ENCODE assay signal across 14 cellular contexts in the genomic region with DNA sequence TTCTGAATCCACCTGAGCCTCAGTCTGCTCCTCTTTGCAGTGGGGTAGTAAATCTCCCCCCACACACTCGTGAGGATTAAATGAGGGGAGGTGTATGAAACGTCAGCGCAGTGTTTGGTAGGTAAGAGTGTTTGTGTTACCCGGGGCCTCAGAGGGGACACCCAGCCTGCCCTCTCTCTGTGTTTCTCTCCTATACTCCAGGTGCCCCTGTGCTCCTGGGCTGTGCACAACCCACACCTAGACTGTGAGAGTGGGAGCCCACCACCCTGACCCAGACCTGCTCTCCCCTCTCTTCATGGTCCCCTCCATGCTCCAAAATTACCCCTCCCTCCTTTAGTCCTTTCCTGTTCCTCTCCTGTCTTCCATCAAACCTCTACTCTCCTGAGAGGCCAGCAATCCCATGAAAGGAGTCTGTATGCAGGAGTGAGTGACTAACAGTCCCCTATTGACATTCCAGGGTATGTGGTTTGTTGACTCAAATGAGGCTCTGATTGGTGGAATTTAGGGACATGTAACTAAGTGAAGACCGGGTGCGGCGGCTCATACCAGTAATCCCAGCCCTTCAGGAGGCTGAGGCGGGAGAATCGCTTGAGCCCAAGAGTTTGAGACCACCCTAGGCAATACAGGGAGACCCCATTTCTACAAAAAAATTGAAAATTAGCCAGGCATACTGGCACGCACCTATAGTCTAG. TPM values are rescaled to one million over a fixed set of nuclear protein-coding genes. Genes with fewer than 3 reads are reported as not detected.
DNase-seq lines count a peak whose midpoint lies in the region; ATAC-seq and TF ChIP-seq lines count a peak whose summit lies in the region.
"Had no signal": no experiment of that assay in that cellular context is flagged by ENCODE, and none has a peak within 500 bp of the region (broad histone marks: within the 10 kb centered on the region; RNA-seq: fewer than 3 reads in every experiment).

No MANE protein-coding gene starts in this region.

- no peak overlapping the region for H2AFZ ChIP-seq in OCI-LY7 (ENCODE audit: low read length)

- POLR2A ChIA-PET in CD4-positive, alpha-beta memory T cell (lab: Charles Lee; ENCODE audit: partially characterized antibody) = no interaction called here
- POLR2A ChIA-PET in OCI-LY7 (lab: Charles Lee) = no interaction called here

- no peak overlapping the region for H3K4me3 ChIP-seq in CD4-positive, CD25-positive, alpha-beta regulatory T cell (ENCODE audit: low read depth, low read length)
- H3K4me3 ChIP-seq in endodermal cell (ENCODE audit: low read length) (no peak overlapping the region), OCI-LY7 (ENCODE audit: low read depth, low read length, poor library complexity, severe bottlenecking) (no peak overlapping the region)
- H3K4me3 ChIP-seq in CD4-positive, alpha-beta memory T cell (ENCODE audit: low read length in 2 of 2) = no peak overlapping the region
- H3K4me3 ChIP-seq: BLaER1 treated with 17β-estradiol and CSF1 and Interleukin-3, amounts not matched to agents 10 nM and 100 nM had no signal

- H3K27me3 Mint-ChIP-seq in CD4-positive, CD25-positive, alpha-beta regulatory T cell = peaks cover 4% of the 10 kb centered on the region
- H3K27me3 Mint-ChIP-seq in endodermal cell (ENCODE audit: insufficient read depth) (no peaks in the 10 kb centered on the region), mesothelial cell of epicardium (ENCODE audit: low read depth) (no peaks in the 10 kb centered on the region)
- H3K27me3 Mint-ChIP-seq in CD4-positive, alpha-beta memory T cell = peaks cover 5 to 12% of the 10 kb centered on the region in 2 donors
- H3K27me3 Mint-ChIP-seq: natural killer cell treated with Interleukin-12 subunit alpha and Interleukin-12 subunit beta and Interleukin-15 and Interleukin-18, amount 100 ng/mL, for 72 hours had no signal

- H3K27ac Mint-ChIP-seq in CD4-positive, CD25-positive, alpha-beta regulatory T cell = peak overlapping the region; percentile 8 to 50 (median 29)
- H3K27ac Mint-ChIP-seq in endodermal cell = peak overlapping the region; percentile 69
- H3K27ac Mint-ChIP-seq in mesothelial cell of epicardium = peak overlapping the region; percentile 36
- no peak overlapping the region for H3K27ac Mint-ChIP-seq in CD4-positive, alpha-beta memory T cell
- H3K27ac Mint-ChIP-seq: natural killer cell treated with Interleukin-12 subunit alpha and Interleukin-12 subunit beta and Interleukin-15 and Interleukin-18, amount 100 ng/mL, for 72 hours had no signal

- BruUV-seq in OCI-LY7 (replicated peaks; lab: Mats Ljungman, UMichigan) = no TSS peak

- H3K36me3 ChIP-seq in CD4-positive, CD25-positive, alpha-beta regulatory T cell (ENCODE audit: control insufficient read depth, insufficient read depth, low read length) = no peaks in the 10 kb centered on the region
- H3K36me3 ChIP-seq in endodermal cell (ENCODE audit: control insufficient read depth, insufficient read depth, low read length) (no peaks in the 10 kb centered on the region), OCI-LY7 (ENCODE audit: insufficient read depth, low read length) (no peaks in the 10 kb centered on the region)
- H3K36me3 ChIP-seq in CD4-positive, alpha-beta memory T cell (ENCODE audit: insufficient read depth, low read length) = no peaks in the 10 kb centered on the region
- H3K36me3 ChIP-seq: BLaER1 treated with 17β-estradiol and CSF1 and Interleukin-3, amounts not matched to agents 10 nM and 100 nM had no signal

- ATAC-seq in CD4-positive, CD25-positive, alpha-beta regulatory T cell (ENCODE audit: low read depth in 2 of 2) = no peak
- no peak for ATAC-seq in HG02870 (IDR thresholded peaks at IDR 0.05; ENCODE audit: unreplicated experiment)
- ATAC-seq: natural killer cell treated with Interleukin-12 subunit alpha and Interleukin-12 subunit beta and Interleukin-15 and Interleukin-18, amount 100 ng/mL, for 72 hours had no signal

- no peaks in the 10 kb centered on the region for H3K27me3 ChIP-seq in CD4-positive, CD25-positive, alpha-beta regulatory T cell (ENCODE audit: control insufficient read depth, insufficient read depth, low read length)
- no peaks in the 10 kb centered on the region for H3K27me3 ChIP-seq in endodermal cell (ENCODE audit: control insufficient read depth, insufficient read depth, low read length, poor library complexity, severe bottlenecking)
- no peaks in the 10 kb centered on the region for H3K27me3 ChIP-seq in CD4-positive, alpha-beta memory T cell (ENCODE audit: insufficient read depth, low read length)
- H3K27me3 ChIP-seq: BLaER1 treated with 17β-estradiol and CSF1 and Interleukin-3, amounts not matched to agents 10 nM and 100 nM had no signal

- no peaks in the 10 kb centered on the region for H3K79me2 ChIP-seq in OCI-LY7 (ENCODE audit: insufficient read depth, low read depth, low read length)

- no peak overlapping the region for H3K9ac ChIP-seq in endodermal cell (ENCODE audit: extremely low read depth, low read length, poor library complexity, severe bottlenecking)
- H3K9ac ChIP-seq: BLaER1 treated with 17β-estradiol and CSF1 and Interleukin-3, amounts not matched to agents 10 nM and 100 nM had no signal

- CTCF ChIA-PET in CD4-positive, alpha-beta memory T cell (lab: Charles Lee; ENCODE audit: partially characterized antibody) = no interaction called here
- CTCF ChIA-PET in OCI-LY7 (lab: Charles Lee; ENCODE audit: unreplicated experiment) = no interaction called here

- H3K4me3 Mint-ChIP-seq in CD4-positive, CD25-positive, alpha-beta regulatory T cell = peak overlapping the region in 1 of 4 donors; percentile 32
- H3K4me3 Mint-ChIP-seq in endodermal cell (no peak overlapping the region), mesothelial cell of epicardium (no peak overlapping the region)
- H3K4me3 Mint-ChIP-seq in CD4-positive, alpha-beta memory T cell = no peak overlapping the region
- H3K4me3 Mint-ChIP-seq: natural killer cell treated with Interleukin-12 subunit alpha and Interleukin-12 subunit beta and Interleukin-15 and Interleukin-18, amount 100 ng/mL, for 72 hours had no signal

- H3K36me3 Mint-ChIP-seq in CD4-positive, CD25-positive, alpha-beta regulatory T cell = no peaks in the 10 kb centered on the region
- H3K36me3 Mint-ChIP-seq in endodermal cell (ENCODE audit: low read depth) = no peaks in the 10 kb centered on the region
- no peaks in the 10 kb centered on the region for H3K36me3 Mint-ChIP-seq in mesothelial cell of epicardium
- H3K36me3 Mint-ChIP-seq in CD4-positive, alpha-beta memory T cell = no peaks in the 10 kb centered on the region
- H3K36me3 Mint-ChIP-seq: natural killer cell treated with Interleukin-12 subunit alpha and Interleukin-12 subunit beta and Interleukin-15 and Interleukin-18, amount 100 ng/mL, for 72 hours had no signal

- DNase-seq in CD4-positive, CD25-positive, alpha-beta regulatory T cell = no peak
- DNase-seq in HuH-7.5 (ENCODE audit: low spot score) (peak; percentile 62), endodermal cell (peak; percentile 72), mesothelial cell of epicardium (ENCODE audit: low spot score in 2 of 2, unreplicated experiment in 2 of 2) (no peak), hypothalamus (lab: John Stamatoyannopoulos, UW) (no peak), OCI-LY7 (ENCODE audit: low spot score) (no peak)
- DNase-seq in CD4-positive, alpha-beta memory T cell = no peak
- DNase-seq: activated T-cell treated with anti-CD3 and anti-CD28 coated beads, Interleukin-2, amount 50 U/mL, for 1 hour; NCI-H446; Right ventricle myocardium superior had no signal

- peaks cover 0 to 5% (median 0%) of the 10 kb centered on the region in 4 donors for H3K4me1 Mint-ChIP-seq in CD4-positive, CD25-positive, alpha-beta regulatory T cell
- H3K4me1 Mint-ChIP-seq in endodermal cell = peaks cover 8% of the 10 kb centered on the region
- H3K4me1 Mint-ChIP-seq in mesothelial cell of epicardium = peaks cover 40% of the 10 kb centered on the region
- H3K4me1 Mint-ChIP-seq in CD4-positive, alpha-beta memory T cell = no peaks in the 10 kb centered on the region

- H3K9me3 ChIP-seq in CD4-positive, CD25-positive, alpha-beta regulatory T cell (ENCODE audit: control insufficient read depth in 2 of 2, low read length in 2 of 2) = no peaks in the 10 kb centered on the region
- no peaks in the 10 kb centered on the region for H3K9me3 ChIP-seq in endodermal cell (ENCODE audit: control insufficient read depth, low read length)
- H3K9me3 ChIP-seq in CD4-positive, alpha-beta memory T cell (ENCODE audit: control insufficient read depth in 1 of 2, low read length in 2 of 2) = no peaks in the 10 kb centered on the region
- H3K9me3 ChIP-seq in OCI-LY7 (ENCODE audit: low read length) = no peaks in the 10 kb centered on the region

- H4K20me1 ChIP-seq in OCI-LY7 (ENCODE audit: insufficient read depth, low read length) = no peaks in the 10 kb centered on the region
- H4K20me1 ChIP-seq: BLaER1 treated with 17β-estradiol and CSF1 and Interleukin-3, amounts not matched to agents 10 nM and 100 nM had no signal

- H3K27ac ChIP-seq in CD4-positive, CD25-positive, alpha-beta regulatory T cell (ENCODE audit: insufficient read depth, low read length, poor library complexity, severe bottlenecking) = no peak overlapping the region
- no peak overlapping the region for H3K27ac ChIP-seq in endodermal cell (ENCODE audit: low read depth, low read length)
- H3K27ac ChIP-seq in CD4-positive, alpha-beta memory T cell (ENCODE audit: low read depth, low read length) = no peak overlapping the region
- H3K27ac ChIP-seq in OCI-LY7 (ENCODE audit: low read depth, low read length, poor library complexity, severe bottlenecking) = no peak overlapping the region
- H3K27ac ChIP-seq: BLaER1 treated with 17β-estradiol and CSF1 and Interleukin-3, amounts not matched to agents 10 nM and 100 nM had no signal

- no peak overlapping the region for H3K4me2 ChIP-seq in OCI-LY7 (ENCODE audit: low read length)
- H3K4me2 ChIP-seq: BLaER1 treated with 17β-estradiol and CSF1 and Interleukin-3, amounts not matched to agents 10 nM and 100 nM had no signal

- 69 to 83% methylated on average over 4 to 7 of the region's 10 CpGs for WGBS in endodermal cell (ENCODE audit: insufficient coverage in 1 of 2, insufficient read length in 1 of 2), 2 experiments

- intact Hi-C loops in CD4-positive, alpha-beta memory T cell (cut with micrococcal nuclease) = no loop called here
- intact Hi-C loops in OCI-LY7 (cut with micrococcal nuclease; ENCODE audit: unreplicated experiment) = no loop called here

- H3K9me2 ChIP-seq in OCI-LY7 (ENCODE audit: insufficient read depth, low read length) = no peaks in the 10 kb centered on the region

- TF ChIP-seq CTCF in endodermal cell (conservative IDR thresholded peaks at IDR 0.05) (no peak), mesothelial cell of epicardium (IDR thresholded peaks at IDR 0.05; ENCODE audit: unreplicated experiment) (no peak), OCI-LY7 (conservative IDR thresholded peaks at IDR 0.05; ENCODE audit: low read length) (no peak)

- no peaks in the 10 kb centered on the region for H3K9me3 Mint-ChIP-seq in CD4-positive, CD25-positive, alpha-beta regulatory T cell
- H3K9me3 Mint-ChIP-seq in endodermal cell (no peaks in the 10 kb centered on the region), mesothelial cell of epicardium (peaks cover 4% of the 10 kb centered on the region)
- H3K9me3 Mint-ChIP-seq in CD4-positive, alpha-beta memory T cell = no peaks in the 10 kb centered on the region
- H3K9me3 Mint-ChIP-seq: natural killer cell treated with Interleukin-12 subunit alpha and Interleukin-12 subunit beta and Interleukin-15 and Interleukin-18, amount 100 ng/mL, for 72 hours had no signal

- H3K4me1 ChIP-seq in CD4-positive, CD25-positive, alpha-beta regulatory T cell (ENCODE audit: control insufficient read depth, insufficient read depth, low read length, poor library complexity, severe bottlenecking) = no peaks in the 10 kb centered on the region
- H3K4me1 ChIP-seq in endodermal cell (ENCODE audit: control insufficient read depth, insufficient read depth, low read length) = no peaks in the 10 kb centered on the region
- no peaks in the 10 kb centered on the region for H3K4me1 ChIP-seq in CD4-positive, alpha-beta memory T cell (ENCODE audit: insufficient read depth, low read length)
- no peaks in the 10 kb centered on the region for H3K4me1 ChIP-seq in OCI-LY7 (ENCODE audit: insufficient read depth, low read length, poor library complexity, severe bottlenecking)

RNA-seq across cellular contexts. Expression of a gene that starts 10.4 kb away (rescaled TPM):
- total RNA-seq in CD4-positive, CD25-positive, alpha-beta regulatory T cell = not detected
- not detected for polyA plus RNA-seq in CD4-positive, CD25-positive, alpha-beta regulatory T cell
- not detected for total RNA-seq in endodermal cell
- polyA plus RNA-seq in endodermal cell (2013, experiment 1 of 2) = not detected
- not detected for polyA plus RNA-seq in endodermal cell (2013, experiment 2 of 2)
- not detected in 3 replicates for total RNA-seq in mesothelial cell of epicardium
- total RNA-seq in CD4-positive, alpha-beta memory T cell = not detected
- not detected for polyA plus RNA-seq in CD4-positive, alpha-beta memory T cell
- not detected in 2 replicates for total RNA-seq in OCI-LY7 (2014; rRNA removed; shearing (Covaris generic))
- not detected in 2 replicates for total RNA-seq in OCI-LY7 (2022)
- total RNA-seq: natural killer cell treated with Interleukin-12 subunit alpha and Interleukin-12 subunit beta and Interleukin-15 and Interleukin-18, amount 100 ng/mL, for 72 hours; Right ventricle myocardium superior; urinary bladder had no signal
- polyA plus RNA-seq: urinary bladder had no signal

Comparison
In these comparisons a context has a peak if more than half of its experiments do, and no peak if none do; other contexts are left out.
1. DNase-seq: peak in HuH-7.5 (single experiment) and endodermal cell (single experiment); none in CD4-positive, CD25-positive, alpha-beta regulatory T cell (0 of 3), mesothelial cell of epicardium (0 of 2), hypothalamus (0 of 51), CD4-positive, alpha-beta memory T cell (0 of 5) and OCI-LY7 (single experiment).
2. H3K27ac Mint-ChIP-seq: peak in CD4-positive, CD25-positive, alpha-beta regulatory T cell (3 of 3), endodermal cell (single experiment) and mesothelial cell of epicardium (single experiment); none in CD4-positive, alpha-beta memory T cell (0 of 7).